11 cellular contexts compared by ENCODE assay signal in the genomic region with DNA sequence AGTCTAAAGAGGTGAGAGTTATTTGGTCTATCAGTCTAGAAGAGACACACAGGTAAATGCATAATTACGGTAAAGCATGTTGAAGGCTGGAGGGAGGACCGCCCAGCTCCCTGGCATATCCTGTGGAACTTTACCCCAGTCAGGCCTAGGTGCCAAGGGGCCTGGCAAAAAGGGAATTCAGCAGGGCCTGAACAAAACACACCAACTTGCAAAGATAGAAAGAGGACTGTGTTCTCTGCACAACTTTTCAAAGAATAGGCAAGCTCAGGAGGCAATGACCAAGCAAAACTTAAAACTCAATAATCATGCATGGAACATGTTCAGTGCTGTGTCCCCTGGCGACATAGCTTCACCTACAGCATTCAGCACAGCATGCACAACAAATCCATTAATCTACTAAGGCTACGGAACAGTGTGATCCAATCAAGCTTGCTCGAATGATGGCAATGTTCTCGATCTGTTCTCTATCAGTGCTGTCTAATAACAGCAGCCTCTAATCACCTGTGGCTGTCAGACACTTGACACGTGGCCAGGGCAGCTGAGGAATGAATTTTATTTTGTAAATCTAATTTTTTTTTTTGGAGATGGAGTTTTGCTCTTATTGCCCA. TPM values are rescaled to one million over a fixed set of nuclear protein-coding genes. Genes with fewer than 3 reads are reported as not detected.
DNase-seq lines count a peak whose midpoint lies in the region; ATAC-seq and TF ChIP-seq lines count a peak whose summit lies in the region.
"Had no signal": no experiment of that assay in that cellular context is flagged by ENCODE, and none has a peak within 500 bp of the region (broad histone marks: within the 10 kb centered on the region; RNA-seq: fewer than 3 reads in every experiment).

No MANE protein-coding gene starts in this region.

- H3K18ac ChIP-seq in IMR-90 (ENCODE audit: low read depth, low read length), result peak overlapping the region; percentile 55; the same call in 1 of the 2 replicates

- 90% methylated on average over 2 of the region's 7 CpGs; no CpG with 5 or more reads in 1 of the 2 experiments for WGBS in IMR-90 (ENCODE audit: extremely low coverage in 2 of 2, insufficient read length in 1 of 2), 2 experiments
- 43 to 48% methylated on average over 7 of the region's 7 CpGs for WGBS in lower leg skin, 2 donors

- H3K27ac ChIP-seq in IMR-90 (ENCODE audit: insufficient read depth, low read length) (no peak overlapping the region), coronary artery (peak overlapping the region; percentile 46 to 64), lower lobe of right lung (no peak overlapping the region), substantia nigra (ENCODE audit: low read depth, low read length, poor library complexity, severe bottlenecking) (peak overlapping the region; percentile 74)
- H3K27ac ChIP-seq: GM23248, KMS-11 had no signal

- no peaks in the 10 kb centered on the region for H4K20me1 ChIP-seq in IMR-90 (ENCODE audit: insufficient read depth, low read length)

- no peak overlapping the region; the same call in 2 of the 3 replicates for H2BK15ac ChIP-seq in IMR-90 (ENCODE audit: low read depth, low read length)

- intact Hi-C loops in IMR-90 (cut with micrococcal nuclease) (no loop called here), lower lobe of right lung (cut with DNase I) (no loop called here), lower leg skin (cut with DNase I; ENCODE audit: low total_unique reads) (no loop called here)

- peak overlapping the region; percentile 52; the same call in 1 of the 2 replicates for H2AK5ac ChIP-seq in IMR-90 (ENCODE audit: low read depth, low read length)

- H3K9me3 ChIP-seq in IMR-90 (ENCODE audit: control insufficient read depth, insufficient read depth, low read length) (no peaks in the 10 kb centered on the region), lower lobe of right lung (no peaks in the 10 kb centered on the region)

- CTCF ChIA-PET in IMR-90 (lab: Yijun Ruan, JAX) (interaction anchor here (0.7 kb wide), 1 partner anchor 224 kb away, joined by 3 read pairs; no protein-coding TSS in a partner anchor), HEK293T (lab: Yijun Ruan, JAX) (interaction anchor here (0.9 to 1.0 kb wide), 2 partner anchors 9 to 1564 kb away, joined by 3 to 4 read pairs; no protein-coding TSS in a partner anchor)

- no peak overlapping the region for H3K23ac ChIP-seq in IMR-90 (ENCODE audit: low read depth, low read length)

- H3K79me1 ChIP-seq in IMR-90 (ENCODE audit: low read depth in 1 of 2, low read length in 2 of 2), result peaks cover 34 to 77% of the 10 kb centered on the region in 2 experiments

- DNase-seq in IMR-90 (no peak), coronary artery (ENCODE audit: low spot score) (no peak), lower lobe of right lung (peak; percentile 20), substantia nigra (lab: John Stamatoyannopoulos, UW) (peak in 9 of 49 donors; percentile 11 to 42 (median 26)), HEK293T (ENCODE audit: extremely low spot score) (no peak), lower leg skin (ENCODE audit: low spot score in 2 of 2) (no peak), NCI-H187 treated with DMSO at 0.1 percent for 48 hours (lab: John Stamatoyannopoulos, UW) (no peak), MV-4-11 (lab: John Stamatoyannopoulos, UW) (no peak)
- DNase-seq: GM23248 had no signal

- H3K36me3 ChIP-seq in IMR-90 (ENCODE audit: control insufficient read depth, insufficient read depth, low read length), result peaks cover 3% of the 10 kb centered on the region
- peaks cover 9% of the 10 kb centered on the region for H3K36me3 ChIP-seq in lower lobe of right lung

- H4K91ac ChIP-seq in IMR-90 (ENCODE audit: insufficient read depth, low read depth, low read length), result no peak overlapping the region

- H3K9ac ChIP-seq in IMR-90 (ENCODE audit: low read depth, low read length), result no peak overlapping the region
- H3K9ac ChIP-seq: GM23248, KMS-11 had no signal

- peak overlapping the region in 1 of 2 experiments; percentile 31; a peak in 1 of 4 replicates for H4K8ac ChIP-seq in IMR-90 (ENCODE audit: low read depth in 2 of 2, low read length in 2 of 2)

- 0 out of 2 replicates have a peak overlapping the region, but pooled peaks have one; percentile 16 for H3K14ac ChIP-seq in IMR-90 (replicated peaks; ENCODE audit: low read depth, low read length)

- dilution Hi-C loops in IMR-90 (cut with HindIII; ENCODE audit: low sequenced_read_pairs, unreplicated experiment), result no loop called here

- in situ Hi-C loops in IMR-90 (cut with MboI; ENCODE audit: low sequenced_read_pairs), result no loop called here

- no peak for TF ChIP-seq POLR2A in IMR-90 (IDR thresholded peaks at IDR 0.05; ENCODE audit: low read depth, low read length)
- no peak for TF ChIP-seq POLR2A in lower leg skin (IDR thresholded peaks at IDR 0.05)

- no peak overlapping the region for H2AK9ac ChIP-seq in IMR-90 (replicated peaks; ENCODE audit: low read depth, low read length, poor library complexity)

- TF ChIP-seq RAD21 in IMR-90 (IDR thresholded peaks at IDR 0.05; ENCODE audit: low read length), result no peak

- no TSS peak for BruUV-seq in IMR-90 (replicated peaks; lab: Mats Ljungman, UMichigan)

- POLR2A ChIA-PET in IMR-90 (lab: Charles Lee; ENCODE audit: unreplicated experiment), result no interaction called here
- POLR2A ChIA-PET in HEK293T (lab: Yijun Ruan, JAX), result interaction anchor here (0.7 to 1.7 kb wide), 3 partner anchors 12 to 30 kb away, joined by 3 to 4 read pairs (median 3); no protein-coding TSS in a partner anchor

- ATAC-seq in IMR-90 (ENCODE audit: low read depth) (no peak), lower lobe of right lung (no peak)
- ATAC-seq: activated T-helper 17 cell treated with anti-CD3 and anti-CD28 coated beads, Interleukin-2, amount 50 U/mL, for 72 hours had no signal

- H2BK20ac ChIP-seq in IMR-90 (ENCODE audit: low read depth, low read length), result 0 out of 2 replicates have a peak overlapping the region, but pooled peaks have one; percentile 1

- H3K4me3 ChIP-seq in IMR-90 (ENCODE audit: insufficient read depth, low read depth, low read length) (no peak overlapping the region), coronary artery (no peak overlapping the region), lower lobe of right lung (no peak overlapping the region), lower leg skin (ENCODE audit: low read depth, poor library complexity, severe bottlenecking) (no peak overlapping the region)
- H3K4me3 ChIP-seq: GM23248 had no signal

- H3K27me3 ChIP-seq in IMR-90 (ENCODE audit: control insufficient read depth, insufficient read depth, low read length) (no peaks in the 10 kb centered on the region), lower lobe of right lung (ENCODE audit: low read depth) (no peaks in the 10 kb centered on the region)

- no peak overlapping the region for H2AFZ ChIP-seq in IMR-90 (replicated peaks; ENCODE audit: low read length, poor library complexity)
- H2AFZ ChIP-seq: GM23248 had no signal

- peak overlapping the region; percentile 78; the same call in 1 of the 2 replicates for H4K5ac ChIP-seq in IMR-90 (ENCODE audit: low read depth, low read length)

- peak overlapping the region; percentile 54 for H3K4ac ChIP-seq in IMR-90 (ENCODE audit: low read depth, low read length)

- peaks cover 27% of the 10 kb centered on the region for H3K9me1 ChIP-seq in IMR-90 (ENCODE audit: insufficient read depth, low read length)

- H3K4me2 ChIP-seq in IMR-90 (ENCODE audit: low read depth, low read length), result no peak overlapping the region
- H3K4me2 ChIP-seq: KMS-11 had no signal

- TF ChIP-seq CTCF in IMR-90 (conservative IDR thresholded peaks at IDR 0.05; ENCODE audit: low read depth, low read length) (no peak), coronary artery (IDR thresholded peaks at IDR 0.05) (no peak), lower lobe of right lung (IDR thresholded peaks at IDR 0.05) (no peak), lower leg skin (IDR thresholded peaks at IDR 0.05) (no peak)

- H3K56ac ChIP-seq in IMR-90 (ENCODE audit: extremely low read depth, insufficient read depth, low read length), result no peak overlapping the region

- H2BK120ac ChIP-seq in IMR-90 (ENCODE audit: low read depth, low read length), result peak overlapping the region; percentile 28; the same call in 1 of the 2 replicates

- H3K4me1 ChIP-seq in IMR-90 (ENCODE audit: control insufficient read depth, insufficient read depth, low read length), result peaks cover 15% of the 10 kb centered on the region
- peaks cover 45% of the 10 kb centered on the region for H3K4me1 ChIP-seq in lower lobe of right lung

- H2BK5ac ChIP-seq in IMR-90 (ENCODE audit: low read depth, low read length, poor library complexity, severe bottlenecking), result peak overlapping the region; percentile 25

TF ChIP-seq in IMR-90, 13 proteins besides CTCF, POLR2A, EP300 and RAD21 (continues in another document):
- no peak for TF ChIP-seq MXI1 (IDR thresholded peaks at IDR 0.05; ENCODE audit: borderline replicate concordance, low read depth, low read length)
- no peak for TF ChIP-seq RFX5 (IDR thresholded peaks at IDR 0.05; ENCODE audit: low read depth, low read length)
- TF ChIP-seq USF2 (IDR thresholded peaks at IDR 0.05; ENCODE audit: low read depth, low read length), result no peak
- no peak for TF ChIP-seq FOS (IDR thresholded peaks at IDR 0.05; ENCODE audit: low read depth, low read length)

TF ChIP-seq in HEK293T, 16 proteins besides CTCF, POLR2A, EP300 and RAD21 (continues in another document):
- TF ChIP-seq FOXM1 (IDR thresholded peaks at IDR 0.05; ENCODE audit: borderline replicate concordance), result no peak
- no peak for TF ChIP-seq HDGF (IDR thresholded peaks at IDR 0.05; ENCODE audit: borderline replicate concordance)
- TF ChIP-seq LEF1 (IDR thresholded peaks at IDR 0.05; ENCODE audit: borderline replicate concordance), result no peak
- TF ChIP-seq FOXA1 (IDR thresholded peaks at IDR 0.05), result no peak
- TF ChIP-seq L3MBTL2 (conservative IDR thresholded peaks at IDR 0.05), result no peak
- TF ChIP-seq TARDBP (IDR thresholded peaks at IDR 0.05), result no peak
- TF ChIP-seq ARNT (IDR thresholded peaks at IDR 0.05), result no peak
- no peak for TF ChIP-seq SP1 (IDR thresholded peaks at IDR 0.05)
- no peak for TF ChIP-seq BHLHE40 (IDR thresholded peaks at IDR 0.05; ENCODE audit: borderline replicate concordance)
- TF ChIP-seq CTBP1 (IDR thresholded peaks at IDR 0.05; ENCODE audit: borderline replicate concordance), result no peak
- no peak for TF ChIP-seq SUZ12 (IDR thresholded peaks at IDR 0.05)
- no peak for TF ChIP-seq ZNF384 (IDR thresholded peaks at IDR 0.05)
- TF ChIP-seq FOXK2 (IDR thresholded peaks at IDR 0.05), result no peak

RNA-seq across cellular contexts. Expression of gene ZMYND8, which starts 27.6 kb away (rescaled TPM):
- total RNA-seq in IMR-90 (2012; rRNA removed) (23.6 and 24.0 TPM in 2 replicates), lower lobe of right lung (57.6 TPM), lower leg skin (10 to 100 TPM; 42.2 to 79.0 (median 65.4) TPM)
- polyA plus RNA-seq in IMR-90 (2012; rRNA removed), result 28.2 and 28.3 TPM in 2 replicates
- polyA plus RNA-seq in IMR-90 (2012; cell fraction: cytosol; rRNA removed), result 12.6 and 14.1 TPM in 2 replicates
- polyA plus RNA-seq in IMR-90 (2012; cell fraction: nucleus; rRNA removed; ENCODE audit: low replicate concordance), result 43.6 and 72.5 TPM in 2 replicates

Comparison
In these comparisons a context has a peak if more than half of its experiments do, and no peak if none do; other contexts are left out.
1. H3K27ac ChIP-seq: peak in coronary artery (2 of 2) and substantia nigra (single experiment); none in IMR-90 (single experiment) and lower lobe of right lung (single experiment).